18 cellular contexts compared by ENCODE assay signal in genomic region chr15:57384024-57384423, GRCh38. TPM values are rescaled to one million over a fixed set of nuclear protein-coding genes. Genes with fewer than 3 reads are reported as not detected.
DNase-seq lines count a peak whose midpoint lies in the region; ATAC-seq, FAIRE-seq and TF ChIP-seq lines count a peak whose summit lies in the region.
"Had no signal": no experiment of that assay in that cellular context is flagged by ENCODE, and none has a peak within 500 bp of the region (broad histone marks: within the 10 kb centered on the region; RNA-seq: fewer than 3 reads in every experiment).

No MANE protein-coding gene starts in this region.

- no peak overlapping the region for H3K9ac ChIP-seq in H1 (replicated peaks in 1 of 4; ENCODE audit: extremely low read depth in 1 of 4, low read depth in 3 of 4, low read length in 3 of 4)

- peak overlapping the region; percentile 38; the same call in 1 of the 2 replicates for H3K18ac ChIP-seq in H1 (ENCODE audit: extremely low read depth, low read length)

- H3K4ac ChIP-seq in H1 (replicated peaks; ENCODE audit: insufficient read length, low read depth, low read length): no peak overlapping the region

- no peak overlapping the region for H3K4me3 ChIP-seq in H1 (ENCODE audit: extremely low read depth in 1 of 4, insufficient read depth in 2 of 4, low read depth in 3 of 4, low read length in 4 of 4)
- H3K4me3 ChIP-seq in stomach: no peak overlapping the region
- H3K4me3 ChIP-seq in transverse colon: no peak overlapping the region

- peaks cover 15 to 40% (median 36%) of the 10 kb centered on the region in 4 experiments for H3K4me1 ChIP-seq in H1 (replicated peaks in 1 of 4; ENCODE audit: control insufficient read depth in 3 of 4, insufficient read depth in 4 of 4, low read length in 3 of 4)
- H3K4me1 ChIP-seq in stomach: peaks cover 42 to 98% (median 67%) of the 10 kb centered on the region in 4 donors
- peaks cover 0 to 15% (median 7%) of the 10 kb centered on the region in 4 donors for H3K4me1 ChIP-seq in transverse colon

- no peaks in the 10 kb centered on the region for H3K36me3 Mint-ChIP-seq in activated T-helper 17 cell treated with anti-CD3 and anti-CD28 coated beads, Interleukin-2, amount 50 U/mL, for 72 hours (ENCODE audit: low read depth)
- no peaks in the 10 kb centered on the region for H3K36me3 Mint-ChIP-seq in activated naive CD8-positive, alpha-beta T cell treated with anti-CD3 and anti-CD28 coated beads, Interleukin-2, amount 50 U/mL, for 24 hours (ENCODE audit: low read depth)

- H2AK5ac ChIP-seq in H1 (ENCODE audit: low read depth, low read length): peak overlapping the region; percentile 60; the same call in 1 of the 2 replicates

- peak overlapping the region; percentile 61; the same call in 1 of the 2 replicates for H2BK12ac ChIP-seq in H1 (ENCODE audit: low read depth, low read length)

- no peak overlapping the region for H3K4me2 ChIP-seq in H1 (ENCODE audit: insufficient read depth in 1 of 2, low read depth in 2 of 2, low read length in 2 of 2)

- no peak overlapping the region for H3K27ac ChIP-seq in H1 (ENCODE audit: low read depth, low read length)
- H3K27ac ChIP-seq in stomach: peak overlapping the region; percentile 16 to 81 (median 75)
- H3K27ac ChIP-seq in transverse colon: no peak overlapping the region

- no peak overlapping the region for H3K14ac ChIP-seq in H1 (ENCODE audit: insufficient read length)

- peak overlapping the region; percentile 18 for H2BK120ac ChIP-seq in H1 (replicated peaks; ENCODE audit: low read depth, low read length)

- H3K36me3 ChIP-seq in H1 (ENCODE audit: control insufficient read depth in 2 of 4, insufficient read depth in 4 of 4, low read length in 3 of 4) (no peaks in the 10 kb centered on the region), stomach (no peaks in the 10 kb centered on the region), transverse colon (no peaks in the 10 kb centered on the region)

- H3K23ac ChIP-seq in H1 (ENCODE audit: insufficient read length): no peak overlapping the region

- whole genome bisulfite sequencing in H1 (ENCODE audit: extremely low coverage in 1 of 2, insufficient coverage in 1 of 2, insufficient read length in 1 of 2, insufficient replicate concordance in 2 of 2, low coverage in 1 of 2, low lambda C conversion rate in 2 of 2, missing lambda C conversion rate in 1 of 2), 2 experiments: 96% methylated on average over 2 of the region's 2 CpGs; no CpG with 5 or more reads in 1 of the 2 experiments
- WGBS in stomach, 5 donors: 74 to 91% (median 86%) methylated on average over 2 of the region's 2 CpGs
- WGBS in transverse colon (ENCODE audit: low coverage in 1 of 2), 2 donors: 70% methylated on average over 2 of the region's 2 CpGs; no CpG with 5 or more reads in 1 of the 2 donors

- H3K4me3 Mint-ChIP-seq in activated T-helper 17 cell treated with anti-CD3 and anti-CD28 coated beads, Interleukin-2, amount 50 U/mL, for 72 hours: no peak overlapping the region
- no peak overlapping the region for H3K4me3 Mint-ChIP-seq in activated naive CD8-positive, alpha-beta T cell treated with anti-CD3 and anti-CD28 coated beads, Interleukin-2, amount 50 U/mL, for 24 hours
- H3K4me3 Mint-ChIP-seq: CD4-positive, alpha-beta T cell had no signal

- no peak for TF ChIP-seq RAD21 in H1 (IDR thresholded peaks at IDR 0.05 in 1 of 2, conservative IDR thresholded peaks at IDR 0.05 in 1 of 2; ENCODE audit: low read depth in 2 of 2, low read length in 2 of 2)

- peak overlapping the region; percentile 16; the same call in 1 of the 2 replicates for H2BK5ac ChIP-seq in H1 (ENCODE audit: low read depth, low read length)

- TF ChIP-seq EP300 in H1 (IDR thresholded peaks at IDR 0.05; ENCODE audit: borderline replicate concordance in 1 of 2, low read depth in 2 of 2, low read length in 2 of 2) (no peak), stomach (IDR thresholded peaks at IDR 0.05) (no peak), transverse colon (IDR thresholded peaks at IDR 0.05; ENCODE audit: low read depth) (no peak)

- no peaks in the 10 kb centered on the region for H3K27me3 ChIP-seq in H1 (replicated peaks in 1 of 4; ENCODE audit: control insufficient read depth in 3 of 4, extremely low read depth in 1 of 4, insufficient read depth in 3 of 4, low read length in 3 of 4)
- no peaks in the 10 kb centered on the region for H3K27me3 ChIP-seq in stomach
- peaks cover 4% of the 10 kb centered on the region for H3K27me3 ChIP-seq in transverse colon

- no peak for TF ChIP-seq CTCF in H1 (IDR thresholded peaks at IDR 0.05; ENCODE audit: control extremely low read depth in 1 of 3, insufficient read depth in 1 of 3, low read depth in 1 of 3, low read length in 3 of 3)
- no peak for TF ChIP-seq CTCF in stomach (IDR thresholded peaks at IDR 0.05)
- no peak for TF ChIP-seq CTCF in transverse colon (IDR thresholded peaks at IDR 0.05)

- H4K8ac ChIP-seq in H1 (ENCODE audit: extremely low read depth, insufficient read depth, low read length): no peak overlapping the region

- CTCF ChIA-PET in H1 (lab: Charles Lee; ENCODE audit: partially characterized antibody): interaction anchor here (0.7 to 4.4 kb wide), 5 partner anchors 8 to 119 kb away, joined by 3 to 18 read pairs (median 5); partner anchors contain the start of gene CGNL1

- no peak overlapping the region for H3K56ac ChIP-seq in H1 (replicated peaks; ENCODE audit: insufficient read length, low read depth, low read length)

- TF ChIP-seq POLR2A in H1 (IDR thresholded peaks at IDR 0.05; ENCODE audit: control extremely low read depth in 1 of 2, low read depth in 2 of 2, low read length in 2 of 2) (no peak), stomach (IDR thresholded peaks at IDR 0.05) (no peak), transverse colon (IDR thresholded peaks at IDR 0.05) (no peak)

- H2AFZ ChIP-seq in H1 (ENCODE audit: low read length): no peak overlapping the region

- no peak overlapping the region for H3K27ac Mint-ChIP-seq in activated T-helper 17 cell treated with anti-CD3 and anti-CD28 coated beads, Interleukin-2, amount 50 U/mL, for 72 hours
- H3K27ac Mint-ChIP-seq in activated naive CD8-positive, alpha-beta T cell treated with anti-CD3 and anti-CD28 coated beads, Interleukin-2, amount 50 U/mL, for 24 hours: no peak overlapping the region
- H3K27ac Mint-ChIP-seq: CD4-positive, alpha-beta T cell had no signal

- peak overlapping the region; percentile 73; the same call in 1 of the 2 replicates for H2BK20ac ChIP-seq in H1 (ENCODE audit: low read length)

- POLR2A ChIA-PET in H1 (lab: Charles Lee; ENCODE audit: partially characterized antibody): interaction anchor here (0.8 to 4.5 kb wide), 5 partner anchors 8 to 185 kb away, joined by 3 to 30 read pairs (median 4); partner anchors contain the start of gene CGNL1

- H3K9me3 Mint-ChIP-seq in activated T-helper 17 cell treated with anti-CD3 and anti-CD28 coated beads, Interleukin-2, amount 50 U/mL, for 72 hours: no peaks in the 10 kb centered on the region
- H3K9me3 Mint-ChIP-seq in activated naive CD8-positive, alpha-beta T cell treated with anti-CD3 and anti-CD28 coated beads, Interleukin-2, amount 50 U/mL, for 24 hours: no peaks in the 10 kb centered on the region
- H3K9me3 Mint-ChIP-seq: CD4-positive, alpha-beta T cell had no signal

- peaks cover 19% of the 10 kb centered on the region for H3K27me3 Mint-ChIP-seq in activated T-helper 17 cell treated with anti-CD3 and anti-CD28 coated beads, Interleukin-2, amount 50 U/mL, for 72 hours
- H3K27me3 Mint-ChIP-seq in activated naive CD8-positive, alpha-beta T cell treated with anti-CD3 and anti-CD28 coated beads, Interleukin-2, amount 50 U/mL, for 24 hours: peaks cover 3% of the 10 kb centered on the region

- intact Hi-C loops in left cardiac atrium (cut with DNase I) (no loop called here), stomach (cut with DNase I; ENCODE audit: low total_unique reads) (no loop called here), transverse colon (cut with DNase I; ENCODE audit: low total_unique reads) (no loop called here)

- peaks cover 11% of the 10 kb centered on the region for H3K79me1 ChIP-seq in H1 (ENCODE audit: low read depth, low read length)

- no peak for FAIRE-seq in H1 (lab: Jason Lieb, UNC)
- FAIRE-seq: D721Med, GM12892 had no signal

- peak; percentile 26 to 53 for DNase-seq in NCI-H446 (lab: John Stamatoyannopoulos, UW)
- no peak for DNase-seq in H1 (ENCODE audit: low read depth in 1 of 2, low spot score in 2 of 2)
- DNase-seq in left cardiac atrium: peak; percentile 48
- DNase-seq in stomach: no peak
- DNase-seq in activated naive CD8-positive, alpha-beta T cell treated with anti-CD3 and anti-CD28 coated beads, Interleukin-2, amount 50 U/mL, for 24 hours: no peak
- no peak for DNase-seq in transverse colon
- no peak for DNase-seq in activated CD4-positive, alpha-beta T cell treated with anti-CD3 and anti-CD28 coated beads for 4 hours
- DNase-seq: CD4-positive, alpha-beta T cell; DND-41; GDM1; GOT3; MV-4-11; NCI-H1417 treated with DMSO at 0.1 percent for 48 hours; NCI-H2227 treated with DMSO at 0.1 percent for 48 hours; NCI-H69 had no signal

- H4K20me1 ChIP-seq in H1 (replicated peaks in 1 of 2; ENCODE audit: control insufficient read depth in 1 of 2, insufficient read depth in 2 of 2, low read length in 2 of 2): no peaks in the 10 kb centered on the region

- H3K79me2 ChIP-seq in H1 (ENCODE audit: control insufficient read depth in 1 of 2, insufficient read depth in 2 of 2, low read length in 2 of 2): peaks cover 0 to 74% of the 10 kb centered on the region in 2 experiments; a peak in 3 of 4 replicates

- peak; percentile 67 to 78 for ATAC-seq in left cardiac atrium
- ATAC-seq in activated T-helper 17 cell treated with anti-CD3 and anti-CD28 coated beads, Interleukin-2, amount 50 U/mL, for 72 hours (replicated peaks): no peak
- no peak for ATAC-seq in activated naive CD8-positive, alpha-beta T cell treated with anti-CD3 and anti-CD28 coated beads, Interleukin-2, amount 50 U/mL, for 24 hours

- H3K9me3 ChIP-seq in H1 (ENCODE audit: insufficient read depth in 2 of 2, low read depth in 1 of 2, low read length in 1 of 2) (no peaks in the 10 kb centered on the region), stomach (no peaks in the 10 kb centered on the region), transverse colon (no peaks in the 10 kb centered on the region)

- peak overlapping the region; percentile 52 for H4K91ac ChIP-seq in H1 (replicated peaks; ENCODE audit: insufficient read length, low read length)

- no peak overlapping the region for H2BK15ac ChIP-seq in H1 (ENCODE audit: low read length)

- no peaks in the 10 kb centered on the region for H3K4me1 Mint-ChIP-seq in activated T-helper 17 cell treated with anti-CD3 and anti-CD28 coated beads, Interleukin-2, amount 50 U/mL, for 72 hours
- no peaks in the 10 kb centered on the region for H3K4me1 Mint-ChIP-seq in activated naive CD8-positive, alpha-beta T cell treated with anti-CD3 and anti-CD28 coated beads, Interleukin-2, amount 50 U/mL, for 24 hours

- peaks cover 9% of the 10 kb centered on the region; the same call in 1 of the 2 replicates for H3K23me2 ChIP-seq in H1 (ENCODE audit: low read depth, low read length)

- in situ Hi-C loops in transverse colon (cut with MboI; ENCODE audit: low pct_ligation_motif_present in 1 of 4, low pct_unique_long_range_greater_than_20kb in 1 of 4, low sequenced_read_pairs in 3 of 4): no loop called here

- no peak overlapping the region for H4K5ac ChIP-seq in H1 (ENCODE audit: insufficient read length, low read depth, low read length)

RNA-seq across cellular contexts. Expression of gene CGNL1, which starts 7.7 kb away (rescaled TPM):
- 72.7 and 75.6 TPM in 2 replicates for total RNA-seq in H1 (2021; fragmentation: NEBNext Ultra II Directional; extraction: Animal tissue kit (Norgen Biotek cat#: 25700))
- polyA plus RNA-seq in H1 (2011; rRNA removed): 20.4 and 21.8 TPM in 2 replicates
- polyA plus RNA-seq in H1 (2011; cell fraction: cytosol; rRNA removed): 26.8 TPM
- 42.9 TPM for polyA plus RNA-seq in H1 (2011; cell fraction: nucleus; rRNA removed)
- 52.8 to 62.1 TPM (median 54.3 TPM) in 4 replicates for polyA plus RNA-seq in H1 (2012, experiment 1 of 2)
- polyA plus RNA-seq in H1 (2012, experiment 2 of 2): 4.5 TPM
- 23.5 TPM for polyA plus RNA-seq in H1 (2013, experiment 1 of 2)
- 21.9 TPM for polyA plus RNA-seq in H1 (2013, experiment 2 of 2)
- 52.9 and 54.8 TPM in 2 replicates for polyA minus RNA-seq in H1 (2011; rRNA and poly(A)+ RNA removed)
- polyA minus RNA-seq in H1 (2011; cell fraction: cytosol; rRNA and poly(A)+ RNA removed): 43.2 TPM
- 56.4 TPM for polyA minus RNA-seq in H1 (2011; cell fraction: nucleus; rRNA and poly(A)+ RNA removed)
- 10 to 100 TPM; 16.8 to 26.0 TPM for total RNA-seq in left cardiac atrium
- 10 to 100 TPM in 4 of 5 donors, under 1 TPM in 1; 0.29 to 36.2 (median 29.3) TPM for total RNA-seq in stomach
- 10 to 100 TPM in 1 of 3 donors, 1 to 10 TPM in 2; 4.9 to 16.4 (median 8.2) TPM for polyA plus RNA-seq in stomach
- total RNA-seq in activated T-helper 17 cell treated with anti-CD3 and anti-CD28 coated beads, Interleukin-2, amount 50 U/mL, for 72 hours: not detected
- 1 to 10 TPM; 1.1 to 2.2 (median 1.8) TPM for total RNA-seq in transverse colon
- total RNA-seq: CD4-positive, alpha-beta T cell had no signal

Comparison
In these comparisons a context has a peak if more than half of its experiments do, and no peak if none do; other contexts are left out.
1. DNase-seq: peak in NCI-H446 (2 of 2) and left cardiac atrium (single experiment); none in H1 (0 of 2), stomach (single experiment), activated naive CD8-positive, alpha-beta T cell treated with anti-CD3 and anti-CD28 coated beads, Interleukin-2, amount 50 U/mL, for 24 hours (single experiment), transverse colon (single experiment) and activated CD4-positive, alpha-beta T cell treated with anti-CD3 and anti-CD28 coated beads for 4 hours (0 of 2).
2. H3K27ac ChIP-seq: peak in stomach (5 of 5); none in H1 (single experiment) and transverse colon (0 of 4).
3. ATAC-seq: peak in left cardiac atrium (2 of 2); none in activated T-helper 17 cell treated with anti-CD3 and anti-CD28 coated beads, Interleukin-2, amount 50 U/mL, for 72 hours (single experiment) and activated naive CD8-positive, alpha-beta T cell treated with anti-CD3 and anti-CD28 coated beads, Interleukin-2, amount 50 U/mL, for 24 hours (single experiment).